Comparison of ENCODE assay signal across 9 cellular contexts in genomic region chr19:57633832-57634131, GRCh38. TPM values are rescaled to one million over a fixed set of nuclear protein-coding genes. Genes with fewer than 3 reads are reported as not detected.
DNase-seq lines count a peak whose midpoint lies in the region; ATAC-seq, FAIRE-seq and TF ChIP-seq lines count a peak whose summit lies in the region.
"Had no signal": no experiment of that assay in that cellular context is flagged by ENCODE, and none has a peak within 500 bp of the region (broad histone marks: within the 10 kb centered on the region; RNA-seq: fewer than 3 reads in every experiment).

No MANE protein-coding gene starts in this region.

- in situ Hi-C loops in transverse colon (cut with MboI; ENCODE audit: low pct_ligation_motif_present in 1 of 4, low pct_unique_long_range_greater_than_20kb in 1 of 4, low sequenced_read_pairs in 3 of 4), result no loop called here

- TSS peak; percentile 22 for BruUV-seq in MCF 10A (replicated peaks; lab: Mats Ljungman, UMichigan)

- H3K4me1 Mint-ChIP-seq in activated CD8-positive, alpha-beta memory T cell treated with anti-CD3 and anti-CD28 coated beads, Interleukin-2, amount 10 ng/mL, durations not matched to agents 7 days and 5 days, result peaks cover 18% of the 10 kb centered on the region
- H3K4me1 Mint-ChIP-seq in MCF 10A (ENCODE audit: insufficient read depth, unreplicated experiment), result peaks cover 16% of the 10 kb centered on the region

- no peaks in the 10 kb centered on the region for H3K27me3 ChIP-seq in transverse colon

- TF ChIP-seq POLR2A in lower leg skin (IDR thresholded peaks at IDR 0.05) (no peak), transverse colon (IDR thresholded peaks at IDR 0.05) (no peak)

- CTCF ChIA-PET in activated CD8-positive, alpha-beta memory T cell treated with anti-CD3 and anti-CD28 coated beads, Interleukin-2, amount 10 ng/mL, durations not matched to agents 7 days and 5 days (lab: Charles Lee), result interaction anchor here (1.3 to 1.5 kb wide), 3 partner anchors 12 to 33 kb away, joined by 3 to 5 read pairs (median 3); partner anchors contain the start of gene ZNF134
- CTCF ChIA-PET in MCF 10A (lab: Yijun Ruan, JAX), result interaction anchor here (1.1 kb wide), 1 partner anchor 595 kb away, joined by 3 read pairs; the partner anchor contains the start of gene ZNF544

- peak overlapping the region; percentile 83 for H3K27ac Mint-ChIP-seq in activated CD8-positive, alpha-beta memory T cell treated with anti-CD3 and anti-CD28 coated beads, Interleukin-2, amount 10 ng/mL, durations not matched to agents 7 days and 5 days
- H3K27ac Mint-ChIP-seq in MCF 10A (ENCODE audit: low read depth, unreplicated experiment), result peak overlapping the region; percentile 94

- peaks cover 56% of the 10 kb centered on the region for H3K36me3 Mint-ChIP-seq in activated CD8-positive, alpha-beta memory T cell treated with anti-CD3 and anti-CD28 coated beads, Interleukin-2, amount 10 ng/mL, durations not matched to agents 7 days and 5 days
- H3K36me3 Mint-ChIP-seq in MCF 10A (ENCODE audit: insufficient read depth, unreplicated experiment), result peaks cover 34% of the 10 kb centered on the region

- peak overlapping the region; percentile 84 for H3K4me3 Mint-ChIP-seq in activated CD8-positive, alpha-beta memory T cell treated with anti-CD3 and anti-CD28 coated beads, Interleukin-2, amount 10 ng/mL, durations not matched to agents 7 days and 5 days
- H3K4me3 Mint-ChIP-seq in MCF 10A (ENCODE audit: unreplicated experiment), result peak overlapping the region; percentile 96

- H3K4me3 ChIP-seq in lower leg skin (ENCODE audit: low read depth, poor library complexity, severe bottlenecking) (peak overlapping the region; percentile 81), transverse colon (peak overlapping the region in 3 of 4 donors; percentile 63 to 73 (median 66))

- FAIRE-seq in frontal cortex (lab: Jason Lieb, UNC), result no peak

- peaks cover 29% of the 10 kb centered on the region for H3K9me3 Mint-ChIP-seq in activated CD8-positive, alpha-beta memory T cell treated with anti-CD3 and anti-CD28 coated beads, Interleukin-2, amount 10 ng/mL, durations not matched to agents 7 days and 5 days (ENCODE audit: low read depth)
- peaks cover 21% of the 10 kb centered on the region for H3K9me3 Mint-ChIP-seq in MCF 10A (ENCODE audit: unreplicated experiment)

- intact Hi-C loops in MCF 10A (cut with micrococcal nuclease) (no loop called here), lower leg skin (cut with DNase I; ENCODE audit: low total_unique reads) (no loop called here), transverse colon (cut with DNase I; ENCODE audit: low total_unique reads) (no loop called here)

- 44 to 52% methylated on average over 6 of the region's 6 CpGs for WGBS in lower leg skin, 2 donors
- WGBS in transverse colon (ENCODE audit: low coverage in 1 of 2), 2 donors, result 58 to 73% methylated on average over 3 to 6 of the region's 6 CpGs

- TF ChIP-seq EP300 in transverse colon (IDR thresholded peaks at IDR 0.05; ENCODE audit: low read depth), result no peak

- H3K36me3 ChIP-seq in transverse colon, result peaks cover 0 to 45% (median 20%) of the 10 kb centered on the region in 4 donors

- H3K4me1 ChIP-seq in transverse colon, result peaks cover 4 to 14% (median 10%) of the 10 kb centered on the region in 4 donors

- ATAC-seq in activated CD8-positive, alpha-beta memory T cell treated with anti-CD3 and anti-CD28 coated beads, Interleukin-2, amount 10 ng/mL, durations not matched to agents 7 days and 5 days, result no peak
- ATAC-seq in HG02840 (IDR thresholded peaks at IDR 0.05; ENCODE audit: low FRiP score, unreplicated experiment), result no peak

- no peaks in the 10 kb centered on the region for H3K27me3 Mint-ChIP-seq in activated CD8-positive, alpha-beta memory T cell treated with anti-CD3 and anti-CD28 coated beads, Interleukin-2, amount 10 ng/mL, durations not matched to agents 7 days and 5 days
- no peaks in the 10 kb centered on the region for H3K27me3 Mint-ChIP-seq in MCF 10A (ENCODE audit: insufficient read depth, unreplicated experiment)

- peak overlapping the region in 2 of 4 donors; percentile 74 to 85 for H3K27ac ChIP-seq in transverse colon

- DNase-seq in activated CD8-positive, alpha-beta memory T cell treated with anti-CD3 and anti-CD28 coated beads, Interleukin-2, amount 10 ng/mL, durations not matched to agents 7 days and 5 days, result no peak
- no peak for DNase-seq in activated CD8-positive, alpha-beta memory T cell treated with anti-CD3 and anti-CD28 coated beads for 24 hours
- DNase-seq in MCF 10A (ENCODE audit: unreplicated experiment), result no peak
- no peak for DNase-seq in lower leg skin (ENCODE audit: low spot score in 2 of 2)
- DNase-seq in transverse colon, result no peak
- no peak for DNase-seq in frontal cortex (ENCODE audit: low spot score in 2 of 2)
- DNase-seq in stimulated activated naive CD4-positive, alpha-beta T cell (lab: John Stamatoyannopoulos, UW), result no peak

- POLR2A ChIA-PET in MCF 10A (lab: Yijun Ruan, JAX), result interaction anchor here (0.6 to 2.2 kb wide), 7 partner anchors 9 to 136 kb away, joined by 3 to 16 read pairs (median 4); partner anchors contain the start of genes ZNF134, ZNF551 and ZNF586

- H3K9me3 ChIP-seq in transverse colon, result peaks cover 31% of the 10 kb centered on the region in 2 donors

- TF ChIP-seq CTCF in MCF 10A (IDR thresholded peaks at IDR 0.05; ENCODE audit: unreplicated experiment) (no peak), lower leg skin (IDR thresholded peaks at IDR 0.05) (no peak), transverse colon (IDR thresholded peaks at IDR 0.05) (no peak)

RNA-seq across cellular contexts. Expression of gene ZNF211, which starts 0.8 kb away (rescaled TPM):
- 10 to 100 TPM; 14.2 to 15.1 TPM for total RNA-seq in activated CD8-positive, alpha-beta memory T cell treated with anti-CD3 and anti-CD28 coated beads, Interleukin-2, amount 10 ng/mL, durations not matched to agents 7 days and 5 days
- 5.7 and 11.4 TPM in 2 replicates for total RNA-seq in MCF 10A (2022)
- 10 to 100 TPM; 12.9 to 33.5 (median 17.7) TPM for total RNA-seq in lower leg skin
- total RNA-seq in transverse colon, result 10 to 100 TPM in 3 of 4 donors, 1 to 10 TPM in 1; 5.6 to 60.1 (median 15.3) TPM
- 27.3 TPM for total RNA-seq in frontal cortex

RNA-seq across cellular contexts. Expression of gene ZNF134, which starts 19.7 kb away (rescaled TPM):
- 10 to 100 TPM; 17.8 to 19.0 TPM for total RNA-seq in activated CD8-positive, alpha-beta memory T cell treated with anti-CD3 and anti-CD28 coated beads, Interleukin-2, amount 10 ng/mL, durations not matched to agents 7 days and 5 days
- total RNA-seq in MCF 10A (2022) (16.4 and 18.8 TPM in 2 replicates), lower leg skin (10 to 100 TPM; 19.1 to 42.5 (median 34.6) TPM), transverse colon (10 to 100 TPM in 3 of 4 donors, 1 to 10 TPM in 1; 1.6 to 16.8 (median 13.8) TPM), frontal cortex (37.5 TPM)

RNA-seq across cellular contexts. Expression of gene ZNF530, which starts 34.1 kb away (rescaled TPM):
- total RNA-seq in activated CD8-positive, alpha-beta memory T cell treated with anti-CD3 and anti-CD28 coated beads, Interleukin-2, amount 10 ng/mL, durations not matched to agents 7 days and 5 days, result 10 to 100 TPM; 10.6 to 12.4 TPM
- 2.4 and 2.8 TPM in 2 replicates for total RNA-seq in MCF 10A (2022)
- total RNA-seq in lower leg skin, result 10 to 100 TPM in 1 of 4 donors, 1 to 10 TPM in 3; 4.8 to 16.9 (median 6.1) TPM
- 1 to 10 TPM in 2 of 4 donors, not detected in 2; 2.4 to 4.4 TPM for total RNA-seq in transverse colon
- 3.7 TPM for total RNA-seq in frontal cortex

RNA-seq across cellular contexts. Expression of gene ZSCAN4, which starts 35.0 kb away (rescaled TPM):
- total RNA-seq in activated CD8-positive, alpha-beta memory T cell treated with anti-CD3 and anti-CD28 coated beads, Interleukin-2, amount 10 ng/mL, durations not matched to agents 7 days and 5 days, result not detected
- total RNA-seq in MCF 10A (2022), result not detected in 2 replicates
- under 1 TPM in 2 of 4 donors, not detected in 2; 0.39 to 0.71 TPM for total RNA-seq in lower leg skin
- total RNA-seq in transverse colon, result not detected
- total RNA-seq in frontal cortex, result not detected
- total RNA-seq: HT1080 had no signal

RNA-seq across cellular contexts. Expression of gene ZNF551, which starts 48.0 kb away (rescaled TPM):
- total RNA-seq in activated CD8-positive, alpha-beta memory T cell treated with anti-CD3 and anti-CD28 coated beads, Interleukin-2, amount 10 ng/mL, durations not matched to agents 7 days and 5 days, result 10 to 100 TPM; 13.3 to 16.7 TPM
- total RNA-seq in MCF 10A (2022) (5.8 and 6.8 TPM in 2 replicates), lower leg skin (10 to 100 TPM in 3 of 4 donors, 1 to 10 TPM in 1; 9.3 to 20.8 (median 19.5) TPM), transverse colon (10 to 100 TPM in 1 of 4 donors, 1 to 10 TPM in 3; 3.0 to 10.8 (median 7.4) TPM), frontal cortex (24.5 TPM)
